Comparison of ENCODE assay signal across 1 cellular context in genomic region chr2:9820020-9820973, GRCh38.
TF ChIP-seq lines count a peak whose summit lies in the region.

No MANE protein-coding gene starts in this region.

TF ChIP-seq in H1, 55 proteins besides CTCF, POLR2A, EP300 and RAD21 (continued from another document):
- TF ChIP-seq, protein P1, sequence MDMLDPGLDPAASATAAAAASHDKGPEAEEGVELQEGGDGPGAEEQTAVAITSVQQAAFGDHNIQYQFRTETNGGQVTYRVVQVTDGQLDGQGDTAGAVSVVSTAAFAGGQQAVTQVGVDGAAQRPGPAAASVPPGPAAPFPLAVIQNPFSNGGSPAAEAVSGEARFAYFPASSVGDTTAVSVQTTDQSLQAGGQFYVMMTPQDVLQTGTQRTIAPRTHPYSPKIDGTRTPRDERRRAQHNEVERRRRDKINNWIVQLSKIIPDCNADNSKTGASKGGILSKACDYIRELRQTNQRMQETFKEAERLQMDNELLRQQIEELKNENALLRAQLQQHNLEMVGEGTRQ (IDR thresholded peaks at IDR 0.05; ENCODE audit: low read length), result no peak
